ENCODE assay signal across 20 cellular contexts in genomic region chr5:2015116-2015848, GRCh38.
A peak's percentile ranks its signal among the peaks of the same experiment; 100 is the strongest.
DNase-seq lines count a peak whose midpoint lies in the region; ATAC-seq and TF ChIP-seq lines count a peak whose summit lies in the region.
"Had no signal": no experiment of that assay in that cellular context is flagged by ENCODE, and none has a peak within 500 bp of the region (broad histone marks: within the 10 kb centered on the region; RNA-seq: fewer than 3 reads in every experiment).

No MANE protein-coding gene starts in this region.

- H3K27ac ChIP-seq in A673 (ENCODE audit: low read depth, low read length, poor library complexity, severe bottlenecking) = no peak overlapping the region
- no peak overlapping the region for H3K27ac ChIP-seq in GM23338 (ENCODE audit: low read depth)
- H3K27ac ChIP-seq: KMS-11, Peyer's patch had no signal

- DNase-seq in A673 (ENCODE audit: low spot score) (no peak), GM23338 (ENCODE audit: low spot score) (peak; percentile 30), SK-MEL-5 (ENCODE audit: low read depth, low spot score) (peak; percentile 25), mesothelial cell of epicardium (ENCODE audit: low spot score in 2 of 2, unreplicated experiment in 2 of 2) (no peak), HUDEP-2 (lab: John Stamatoyannopoulos, UW; ENCODE audit: unreplicated experiment in 76 of 76) (no peak), SK-N-DZ (ENCODE audit: low spot score) (no peak), germinal center (ENCODE audit: low spot score) (no peak), anterior cingulate cortex (lab: John Stamatoyannopoulos, UW) (no peak)
- DNase-seq: DMS 273 treated with DMSO at 0.1 percent for 48 hours, HCEC 1CT, MG63, NCI-H1092, NCI-H146, NCI-H2081, NCI-H510A treated with DMSO at 0.1 percent for 48 hours, NCI-H82, Peyer's patch, Right ventricle myocardium superior had no signal

- H3K27me3 ChIP-seq in A673 (replicated peaks; ENCODE audit: insufficient read depth, low read depth, low read length, poor library complexity) (peaks cover 33% of the 10 kb centered on the region), GM23338 (ENCODE audit: insufficient read depth) (no peaks in the 10 kb centered on the region)
- H3K27me3 ChIP-seq: MG63, Peyer's patch had no signal

- no peak overlapping the region for H3K4me3 Mint-ChIP-seq in GM23338
- H3K4me3 Mint-ChIP-seq in mesothelial cell of epicardium = no peak overlapping the region
- H3K4me3 Mint-ChIP-seq: CD14-positive monocyte had no signal

- POLR2A ChIA-PET in A673 (lab: Charles Lee; ENCODE audit: low non-redundant PET) = no interaction called here

- H4K20me1 ChIP-seq in GM23338 (replicated peaks; ENCODE audit: insufficient read depth) = no peaks in the 10 kb centered on the region; the same call in 1 of the 2 replicates

- no peaks in the 10 kb centered on the region for H3K4me1 ChIP-seq in A673 (ENCODE audit: insufficient read depth, low read length, poor library complexity, severe bottlenecking)
- no peaks in the 10 kb centered on the region for H3K4me1 ChIP-seq in GM23338 (ENCODE audit: insufficient read depth)
- H3K4me1 ChIP-seq: Peyer's patch had no signal

- H3K79me2 ChIP-seq in GM23338 (replicated peaks; ENCODE audit: insufficient read depth) = no peaks in the 10 kb centered on the region

- H3K9me2 ChIP-seq in GM23338 (ENCODE audit: insufficient read depth) = no peaks in the 10 kb centered on the region

- TF ChIP-seq CTCF in A673 (conservative IDR thresholded peaks at IDR 0.05; ENCODE audit: low read depth, low read length) (peak; percentile 28), GM23338 (conservative IDR thresholded peaks at IDR 0.05; ENCODE audit: low read depth in 2 of 2) (peak; percentile 46 to 47), mesothelial cell of epicardium (IDR thresholded peaks at IDR 0.05; ENCODE audit: unreplicated experiment) (peak; percentile 44)

- H3K9me3 Mint-ChIP-seq in GM23338 = no peaks in the 10 kb centered on the region
- H3K9me3 Mint-ChIP-seq in mesothelial cell of epicardium = no peaks in the 10 kb centered on the region
- H3K9me3 Mint-ChIP-seq: CD14-positive monocyte had no signal

- H3K9me3 ChIP-seq in A673 (ENCODE audit: low read depth, low read length, poor library complexity, severe bottlenecking) = no peaks in the 10 kb centered on the region
- H3K9me3 ChIP-seq: MG63, Peyer's patch had no signal

- CTCF ChIA-PET in A673 (lab: Charles Lee) = no interaction called here

- H3K4me3 ChIP-seq in A673 (ENCODE audit: low read depth, low read length, poor library complexity, severe bottlenecking) (no peak overlapping the region), GM23338 (no peak overlapping the region)
- H3K4me3 ChIP-seq: MG63, Peyer's patch had no signal

- H2AFZ ChIP-seq in GM23338 = no peak overlapping the region

- no TSS peak for BruUV-seq in A673 (replicated peaks; lab: Mats Ljungman, UMichigan)

- H3K36me3 ChIP-seq in A673 (ENCODE audit: insufficient read depth, low read length, poor library complexity, severe bottlenecking) (no peaks in the 10 kb centered on the region), GM23338 (ENCODE audit: insufficient read depth) (no peaks in the 10 kb centered on the region)
- H3K36me3 ChIP-seq: MG63, Peyer's patch had no signal

- no peak overlapping the region for H3K4me2 ChIP-seq in GM23338
- H3K4me2 ChIP-seq: KMS-11 had no signal

- H3K27me3 Mint-ChIP-seq in GM23338 (ENCODE audit: insufficient read depth, low read depth, poor library complexity) (peaks cover 5% of the 10 kb centered on the region), mesothelial cell of epicardium (ENCODE audit: low read depth) (peaks cover 27% of the 10 kb centered on the region)

- ATAC-seq in GM23338 = peak; percentile 33; the same call in 1 of the 3 replicates

- in situ Hi-C loops in SK-MEL-5 (cut with HindIII; ENCODE audit: low pct_unique_long_range_greater_than_20kb, low sequenced_read_pairs) = no loop called here

- H3K36me3 Mint-ChIP-seq in GM23338 (ENCODE audit: low read depth) = no peaks in the 10 kb centered on the region
- no peaks in the 10 kb centered on the region for H3K36me3 Mint-ChIP-seq in mesothelial cell of epicardium
- H3K36me3 Mint-ChIP-seq: CD14-positive monocyte had no signal

- intact Hi-C loops in A673 (cut with micrococcal nuclease; ENCODE audit: unreplicated experiment) = loop anchor here (10.0 kb wide), 1 partner anchor 280 kb away; no protein-coding TSS in a partner anchor

- H3F3A ChIP-seq in GM23338 (replicated peaks; ENCODE audit: low read depth) = no peaks in the 10 kb centered on the region

- H3K4me1 Mint-ChIP-seq in GM23338 (no peaks in the 10 kb centered on the region; the same call in 2 of the 3 replicates), mesothelial cell of epicardium (peaks cover 6% of the 10 kb centered on the region)
- H3K4me1 Mint-ChIP-seq: CD14-positive monocyte had no signal

- H3K27ac Mint-ChIP-seq in GM23338 = no peak overlapping the region
- no peak overlapping the region for H3K27ac Mint-ChIP-seq in mesothelial cell of epicardium

TF ChIP-seq in GM23338, 12 proteins besides CTCF, POLR2A, EP300 and RAD21:
- TF ChIP-seq REST (IDR thresholded peaks at IDR 0.05; ENCODE audit: unreplicated experiment) (no peak), ZNF114 (CRISPR knock-in tag; IDR thresholded peaks at IDR 0.05) (no peak), JUNB (IDR thresholded peaks at IDR 0.05; ENCODE audit: unreplicated experiment) (no peak), EZH2 (IDR thresholded peaks at IDR 0.05; ENCODE audit: low read depth, unreplicated experiment) (no peak), EZH2phosphoT487 (IDR thresholded peaks at IDR 0.05; ENCODE audit: unreplicated experiment) (no peak), ETS1 (IDR thresholded peaks at IDR 0.05) (no peak), NANOG (IDR thresholded peaks at IDR 0.05; ENCODE audit: borderline replicate concordance) (no peak)

Comparison
In these comparisons a context has a peak if more than half of its experiments do, and no peak if none do; other contexts are left out.
1. DNase-seq: peak in GM23338 (single experiment) and SK-MEL-5 (single experiment); none in A673 (single experiment), mesothelial cell of epicardium (0 of 2), HUDEP-2 (0 of 76), SK-N-DZ (single experiment), germinal center (single experiment) and anterior cingulate cortex (0 of 58).
2. Peak in every context shown above with its lines, with median percentiles within 50 percentile points of each other: CTCF ChIP-seq.